18 cellular contexts compared by ENCODE assay signal in the genomic region with DNA sequence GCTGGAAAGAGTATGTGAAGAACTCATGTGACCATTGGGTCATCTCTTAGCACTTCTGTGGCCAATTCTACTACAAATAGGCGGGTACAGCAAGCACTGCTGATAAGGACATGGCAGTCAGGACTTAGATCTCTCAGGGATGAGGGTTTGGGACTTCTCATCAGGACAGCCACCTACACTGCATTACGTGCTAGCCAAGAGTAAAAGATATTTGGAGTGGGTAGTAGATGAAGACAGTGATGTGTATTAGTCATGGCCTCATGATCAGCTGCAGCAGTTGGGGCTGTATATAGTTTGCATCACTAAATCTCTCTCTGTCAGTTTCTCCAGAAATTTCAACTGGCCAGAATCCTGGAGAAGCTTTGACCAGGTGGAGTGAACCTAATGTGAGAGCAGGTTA. TPM values are rescaled to one million over a fixed set of nuclear protein-coding genes. Genes with fewer than 3 reads are reported as not detected.
"Had no signal": no experiment of that assay in that cellular context is flagged by ENCODE, and none has a peak within 500 bp of the region (broad histone marks: within the 10 kb centered on the region; RNA-seq: fewer than 3 reads in every experiment).

No MANE protein-coding gene starts in this region.

- ATAC-seq: activated naive CD4-positive, alpha-beta T cell treated with anti-CD3 and anti-CD28 coated beads, Interleukin-2, amount 50 U/mL, for 72 hours; activated T-helper 17 cell treated with anti-CD3 and anti-CD28 coated beads, Interleukin-2, amount 50 U/mL, for 72 hours; heart right ventricle; left colon; naive thymus-derived CD4-positive, alpha-beta T cell had no signal

- H3K4me1 Mint-ChIP-seq: activated T-helper 17 cell treated with anti-CD3 and anti-CD28 coated beads, Interleukin-2, amount 50 U/mL, for 72 hours had no signal

- H3K27me3 Mint-ChIP-seq: activated T-cell treated with anti-CD3 and anti-CD28 coated beads, Interleukin-2, amount 50 U/mL, for 24 hours; activated T-helper 17 cell treated with anti-CD3 and anti-CD28 coated beads, Interleukin-2, amount 50 U/mL, for 72 hours; stimulated activated naive CD8-positive, alpha-beta T cell treated with anti-CD3 and anti-CD28 coated beads, Interleukin-15, Interleukin-2, amounts not matched to agents 100 ng/mL and 50 ng/mL, for 24 hours; T-cell had no signal

- H3K9me3 Mint-ChIP-seq: activated naive CD4-positive, alpha-beta T cell treated with anti-CD3 and anti-CD28 coated beads, Interleukin-2, amount 50 U/mL, for 72 hours; activated T-cell treated with anti-CD3 and anti-CD28 coated beads, Interleukin-2, amount 50 U/mL, for 24 hours; activated T-helper 17 cell treated with anti-CD3 and anti-CD28 coated beads, Interleukin-2, amount 50 U/mL, for 72 hours; naive thymus-derived CD4-positive, alpha-beta T cell; stimulated activated naive CD8-positive, alpha-beta T cell treated with anti-CD3 and anti-CD28 coated beads, Interleukin-15, Interleukin-2, amounts not matched to agents 100 ng/mL and 50 ng/mL, for 24 hours; T-cell; T-helper 2 cell treated with Interferon-gamma antibody and Interleukin-4, amounts not matched to agents 5 μg/mL and 100 μg/mL, for 36 hours had no signal

- DNase-seq: activated CD4-positive, CD25-positive, alpha-beta regulatory T cell treated with anti-CD3 and anti-CD28 coated beads, Interleukin-2, amount 50 U/mL, for 72 hours; activated CD8-positive, alpha-beta memory T cell treated with anti-CD3 and anti-CD28 coated beads, Interleukin-2, amount 50 U/mL, for 4 hours; activated T-cell treated with anti-CD3 and anti-CD28 coated beads, Interleukin-2, amount 50 U/mL, for 24 hours; heart right ventricle; left colon; mesendoderm; ovary; stimulated activated CD4-positive, alpha-beta T cell treated with anti-CD3 and anti-CD28 coated beads, Interleukin-12 subunit alpha, Interleukin-12 subunit beta, amount 100 ng/mL, for 4 hours; stimulated activated CD4-positive, alpha-beta T cell treated with anti-CD3 and anti-CD28 coated beads, Interleukin-4, amount 100 ng/mL, for 4 hours; T-cell; uterus; WERI-Rb-1 had no signal

- H3K27ac Mint-ChIP-seq: activated naive CD4-positive, alpha-beta T cell treated with anti-CD3 and anti-CD28 coated beads, Interleukin-2, amount 50 U/mL, for 72 hours; activated T-cell treated with anti-CD3 and anti-CD28 coated beads, Interleukin-2, amount 50 U/mL, for 24 hours; activated T-helper 17 cell treated with anti-CD3 and anti-CD28 coated beads, Interleukin-2, amount 50 U/mL, for 72 hours; naive thymus-derived CD4-positive, alpha-beta T cell; stimulated activated naive CD8-positive, alpha-beta T cell treated with anti-CD3 and anti-CD28 coated beads, Interleukin-15, Interleukin-2, amounts not matched to agents 100 ng/mL and 50 ng/mL, for 24 hours; T-cell; T-helper 2 cell treated with Interferon-gamma antibody and Interleukin-4, amounts not matched to agents 5 μg/mL and 100 μg/mL, for 36 hours had no signal

- H3K4me3 Mint-ChIP-seq: activated T-cell treated with anti-CD3 and anti-CD28 coated beads, Interleukin-2, amount 50 U/mL, for 24 hours; activated T-helper 17 cell treated with anti-CD3 and anti-CD28 coated beads, Interleukin-2, amount 50 U/mL, for 72 hours; stimulated activated naive CD8-positive, alpha-beta T cell treated with anti-CD3 and anti-CD28 coated beads, Interleukin-15, Interleukin-2, amounts not matched to agents 100 ng/mL and 50 ng/mL, for 24 hours; T-cell; T-helper 2 cell treated with Interferon-gamma antibody and Interleukin-4, amounts not matched to agents 5 μg/mL and 100 μg/mL, for 36 hours had no signal

RNA-seq across cellular contexts. Expression of gene TAS2R60, which starts 9.2 kb away (rescaled TPM):
- polyA plus RNA-seq: heart right ventricle, ovary had no signal

RNA-seq across cellular contexts. Expression of gene TAS2R41, which starts 25.2 kb away (rescaled TPM):
- polyA plus RNA-seq: heart right ventricle; keratinocyte; naive thymus-derived CD4-positive, alpha-beta T cell; ovary had no signal
